ENCODE assay signal across 23 cellular contexts in the genomic region with DNA sequence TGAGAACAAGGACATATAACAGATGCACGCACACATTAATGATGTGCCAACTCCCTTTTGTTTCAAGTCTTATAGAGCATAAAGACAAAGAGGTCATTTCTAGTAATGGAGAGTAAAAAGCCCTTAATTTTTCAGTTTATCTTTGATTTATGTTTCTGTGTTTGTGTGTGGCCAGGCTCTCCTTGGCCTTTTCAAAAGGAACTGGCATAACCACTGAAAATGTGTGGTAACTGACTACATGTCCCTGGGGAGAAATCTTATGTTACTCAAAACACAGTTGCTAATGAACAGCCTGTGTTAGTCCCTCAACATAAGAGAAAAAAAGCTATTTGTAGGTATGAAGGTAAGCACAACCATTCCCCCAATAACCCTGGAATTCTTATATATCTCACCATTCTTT. TPM values are rescaled to one million over a fixed set of nuclear protein-coding genes. Genes with fewer than 3 reads are reported as not detected.
A peak's percentile ranks its signal among the peaks of the same experiment; 100 is the strongest.
DNase-seq lines count a peak whose midpoint lies in the region; ATAC-seq, FAIRE-seq and TF ChIP-seq lines count a peak whose summit lies in the region.
"Had no signal": no experiment of that assay in that cellular context is flagged by ENCODE, and none has a peak within 500 bp of the region (broad histone marks: within the 10 kb centered on the region; RNA-seq: fewer than 3 reads in every experiment).

No MANE protein-coding gene starts in this region.

- peaks cover 6% of the 10 kb centered on the region for H3K27me3 Mint-ChIP-seq in activated T-helper 1 cell treated with anti-CD3 and anti-CD28 coated beads, Interleukin-12 subunit alpha, Interleukin-12 subunit beta, Interleukin-2, Interleukin-4 antibody, amounts not matched to agents 30 ng/mL and 10 ng/mL and 1 ng/mL, durations not matched to agents 14 hours and 24 hours and 36 hours (ENCODE audit: insufficient read depth)

- FAIRE-seq in GM12878 (lab: Jason Lieb, UNC) = no peak
- FAIRE-seq: colon had no signal

- peak overlapping the region; percentile 40 for H3K4me2 ChIP-seq in Loucy (ENCODE audit: low read depth, low read length, poor library complexity, severe bottlenecking)
- no peak overlapping the region for H3K4me2 ChIP-seq in GM12878 (ENCODE audit: control insufficient read depth, insufficient read depth)
- H3K4me2 ChIP-seq: PC-9, smooth muscle cell had no signal

- no peaks in the 10 kb centered on the region for H3K27me3 ChIP-seq in Loucy (ENCODE audit: insufficient read depth, low read length, poor library complexity, severe bottlenecking)
- no peaks in the 10 kb centered on the region; a peak in 1 of 4 replicates for H3K27me3 ChIP-seq in GM12878 (replicated peaks in 1 of 2; ENCODE audit: control insufficient read depth in 2 of 2, insufficient read depth in 2 of 2, low read length in 1 of 2)
- H3K27me3 ChIP-seq: SJSA1 had no signal

- H4K20me1 ChIP-seq in Loucy (ENCODE audit: insufficient read depth, low read length, poor library complexity, severe bottlenecking) (no peaks in the 10 kb centered on the region), GM12878 (ENCODE audit: control insufficient read depth, insufficient read depth) (no peaks in the 10 kb centered on the region)

- BruUV-seq in GM12878 (replicated peaks; lab: Mats Ljungman, UMichigan) = no TSS peak

- no peaks in the 10 kb centered on the region for H3F3A ChIP-seq in Loucy (ENCODE audit: low read depth)

- H3K27ac ChIP-seq in GM12878 (ENCODE audit: control insufficient read depth, insufficient read depth) = no peak overlapping the region
- H3K27ac ChIP-seq: lower lobe of right lung, PC-9, SJSA1 had no signal

- no peak overlapping the region for H2AFZ ChIP-seq in Loucy (ENCODE audit: low read length)
- H2AFZ ChIP-seq in GM12878 (ENCODE audit: control insufficient read depth, low read depth, low read length) = no peak overlapping the region
- H2AFZ ChIP-seq: PC-9 had no signal

- no peak for TF ChIP-seq RAD21 in GM12878 (IDR thresholded peaks at IDR 0.05; ENCODE audit: insufficient read depth, low read depth, low read length)

- H3K4me3 ChIP-seq in GM12865 (ENCODE audit: low read depth, low read length) = no peak overlapping the region
- no peak overlapping the region for H3K4me3 ChIP-seq in Loucy (ENCODE audit: low read length, poor library complexity, severe bottlenecking)
- H3K4me3 ChIP-seq in GM12878 = no peak overlapping the region
- H3K4me3 ChIP-seq: lower lobe of right lung, PC-9, SJSA1, smooth muscle cell had no signal

- H3K79me2 ChIP-seq in Loucy (ENCODE audit: insufficient read depth, low read length) = no peaks in the 10 kb centered on the region
- no peaks in the 10 kb centered on the region for H3K79me2 ChIP-seq in GM12878 (ENCODE audit: control insufficient read depth, insufficient read depth, low read length)

- no peaks in the 10 kb centered on the region for H3K9me3 Mint-ChIP-seq in activated T-helper 1 cell treated with anti-CD3 and anti-CD28 coated beads, Interleukin-12 subunit alpha, Interleukin-12 subunit beta, Interleukin-2, Interleukin-4 antibody, amounts not matched to agents 30 ng/mL and 10 ng/mL and 1 ng/mL, durations not matched to agents 14 hours and 24 hours and 36 hours
- H3K9me3 Mint-ChIP-seq: immature natural killer cell had no signal

- no peaks in the 10 kb centered on the region for H3K36me3 ChIP-seq in Loucy (ENCODE audit: insufficient read depth, low read length)
- no peaks in the 10 kb centered on the region for H3K36me3 ChIP-seq in GM12878 (ENCODE audit: control insufficient read depth in 2 of 2, insufficient read depth in 2 of 2, low read length in 1 of 2)
- H3K36me3 ChIP-seq: lower lobe of right lung, SJSA1 had no signal

- no peak for TF ChIP-seq EP300 in GM12878 (IDR thresholded peaks at IDR 0.05; ENCODE audit: borderline replicate concordance in 1 of 2, control insufficient read depth in 1 of 2, low read depth in 2 of 2, low read length in 2 of 2)

- peak; percentile 31 for DNase-seq in GM12865 (ENCODE audit: low read depth)
- no peak for DNase-seq in GM12878 (ENCODE audit: low read depth, low spot score)
- DNase-seq in sciatic nerve (ENCODE audit: low spot score) = no peak
- DNase-seq in left ventricle myocardium superior = no peak
- DNase-seq in kidney tubule cell (ENCODE audit: low spot score) = no peak
- DNase-seq in hypothalamus (lab: John Stamatoyannopoulos, UW) = no peak
- DNase-seq in activated T-helper 1 cell treated with anti-CD3 and anti-CD28 coated beads, Interleukin-12 subunit alpha, Interleukin-12 subunit beta, Interleukin-2, Interleukin-4 antibody, amounts not matched to agents 30 ng/mL and 10 ng/mL and 1 ng/mL, durations not matched to agents 14 hours and 24 hours and 36 hours (ENCODE audit: low spot score) = no peak
- DNase-seq: activated CD4-positive, alpha-beta T cell treated with anti-CD3 and anti-CD28 coated beads for 36 hours; activated CD8-positive, alpha-beta memory T cell treated with anti-CD3 and anti-CD28 coated beads, Interleukin-2, amount 50 U/mL, for 4 hours; activated gamma-delta T cell treated with Interleukin-2 at 50 U/mL for 16 hours; immature natural killer cell; lower lobe of right lung; naive thymus-derived CD4-positive, alpha-beta T cell; NCI-H1930; PC-9; posterior cingulate gyrus; T-helper 9 cell had no signal

- no peak overlapping the region for H3K4me3 Mint-ChIP-seq in activated T-helper 1 cell treated with anti-CD3 and anti-CD28 coated beads, Interleukin-12 subunit alpha, Interleukin-12 subunit beta, Interleukin-2, Interleukin-4 antibody, amounts not matched to agents 30 ng/mL and 10 ng/mL and 1 ng/mL, durations not matched to agents 14 hours and 24 hours and 36 hours
- H3K4me3 Mint-ChIP-seq: activated CD4-positive, alpha-beta T cell treated with anti-CD3 and anti-CD28 coated beads for 36 hours; immature natural killer cell; naive thymus-derived CD4-positive, alpha-beta T cell had no signal

- H3K4me1 ChIP-seq in Loucy (ENCODE audit: insufficient read depth, low read length, poor library complexity, severe bottlenecking) (peaks cover 28% of the 10 kb centered on the region), GM12878 (ENCODE audit: control insufficient read depth, insufficient read depth, low read length) (0 out of 2 replicates have a peak, but pooled peaks cover 4% of the 10 kb centered on the region)
- H3K4me1 ChIP-seq: SJSA1 had no signal

- H3K27ac Mint-ChIP-seq in activated T-helper 1 cell treated with anti-CD3 and anti-CD28 coated beads, Interleukin-12 subunit alpha, Interleukin-12 subunit beta, Interleukin-2, Interleukin-4 antibody, amounts not matched to agents 30 ng/mL and 10 ng/mL and 1 ng/mL, durations not matched to agents 14 hours and 24 hours and 36 hours = no peak overlapping the region
- H3K27ac Mint-ChIP-seq: activated CD4-positive, alpha-beta T cell treated with anti-CD3 and anti-CD28 coated beads for 36 hours; immature natural killer cell; naive thymus-derived CD4-positive, alpha-beta T cell had no signal

- CTCF ChIA-PET in GM12878 (lab: Yijun Ruan, JAX) = interaction anchor here (0.7 kb wide), 1 partner anchor 232 kb away, joined by 3 read pairs; no protein-coding TSS in a partner anchor

- no peaks in the 10 kb centered on the region for H3K9me2 ChIP-seq in Loucy (replicated peaks; ENCODE audit: low read depth, low read length)

- SMC1A ChIA-PET in GM12878 (lab: Charles Lee; ENCODE audit: uncharacterized antibody, unreplicated experiment) = no interaction called here

- RAD21 ChIA-PET in GM12878 (lab: Charles Lee; ENCODE audit: unreplicated experiment) = interaction anchor here (0.7 kb wide), 1 partner anchor 236 kb away, joined by 3 read pairs; no protein-coding TSS in a partner anchor

- 87% methylated on average over 1 of the region's 1 CpG for WGBS in GM12878 (ENCODE audit: insufficient coverage, insufficient replicate concordance, low lambda C conversion rate, missing lambda C conversion rate)

- TF ChIP-seq POLR2A in GM12878 (IDR thresholded peaks at IDR 0.05; ENCODE audit: low read depth, low read length) = no peak

- H3K4me1 Mint-ChIP-seq in activated T-helper 1 cell treated with anti-CD3 and anti-CD28 coated beads, Interleukin-12 subunit alpha, Interleukin-12 subunit beta, Interleukin-2, Interleukin-4 antibody, amounts not matched to agents 30 ng/mL and 10 ng/mL and 1 ng/mL, durations not matched to agents 14 hours and 24 hours and 36 hours (ENCODE audit: low read depth) = no peaks in the 10 kb centered on the region
- H3K4me1 Mint-ChIP-seq: activated CD4-positive, alpha-beta T cell treated with anti-CD3 and anti-CD28 coated beads for 36 hours; immature natural killer cell had no signal

- ATAC-seq in GM12878 (peak; percentile 78), sciatic nerve (peak; percentile 49), left ventricle myocardium superior (no peak)
- ATAC-seq: activated CD4-positive, alpha-beta T cell treated with anti-CD3 and anti-CD28 coated beads for 36 hours; HCT116; lower lobe of right lung; naive thymus-derived CD4-positive, alpha-beta T cell had no signal

- H3K9me3 ChIP-seq in Loucy (ENCODE audit: insufficient read depth, low read depth, low read length) = no peaks in the 10 kb centered on the region
- no peaks in the 10 kb centered on the region for H3K9me3 ChIP-seq in GM12878 (replicated peaks; ENCODE audit: control insufficient read depth, insufficient read depth, low read length)
- H3K9me3 ChIP-seq: lower lobe of right lung, SJSA1 had no signal

- TF ChIP-seq CTCF in GM12865 (IDR thresholded peaks at IDR 0.05; ENCODE audit: insufficient read depth, low read depth, low read length, missing control alignments) = no peak
- TF ChIP-seq CTCF in Loucy (conservative IDR thresholded peaks at IDR 0.05; ENCODE audit: low read length) = no peak
- no peak for TF ChIP-seq CTCF in GM12878 (IDR thresholded peaks at IDR 0.05 in 2 of 3, conservative IDR thresholded peaks at IDR 0.05 in 1 of 3; ENCODE audit: control insufficient read depth in 2 of 3, extremely low read depth in 1 of 3, insufficient read depth in 1 of 3, low read depth in 3 of 3, low read length in 3 of 3)

- intact Hi-C loops in GM12878 (cut with micrococcal nuclease; ENCODE audit: unreplicated experiment) (no loop called here), sciatic nerve (cut with DNase I) (no loop called here), left ventricle myocardium superior (cut with micrococcal nuclease) (no loop called here)
- intact Hi-C loops in activated T-helper 1 cell treated with anti-CD3 and anti-CD28 coated beads, Interleukin-12 subunit alpha, Interleukin-12 subunit beta, Interleukin-2, Interleukin-4 antibody, amounts not matched to agents 30 ng/mL and 10 ng/mL and 1 ng/mL, durations not matched to agents 14 hours and 24 hours and 36 hours (cut with micrococcal nuclease) = no loop called here

- H3K36me3 Mint-ChIP-seq in activated T-helper 1 cell treated with anti-CD3 and anti-CD28 coated beads, Interleukin-12 subunit alpha, Interleukin-12 subunit beta, Interleukin-2, Interleukin-4 antibody, amounts not matched to agents 30 ng/mL and 10 ng/mL and 1 ng/mL, durations not matched to agents 14 hours and 24 hours and 36 hours (ENCODE audit: low read depth) = no peaks in the 10 kb centered on the region
- H3K36me3 Mint-ChIP-seq: immature natural killer cell; naive thymus-derived CD4-positive, alpha-beta T cell had no signal

- H3K9ac ChIP-seq in Loucy (ENCODE audit: low read depth, low read length, poor library complexity, severe bottlenecking) = no peak overlapping the region
- no peak overlapping the region for H3K9ac ChIP-seq in GM12878 (ENCODE audit: control insufficient read depth, insufficient read depth, low read length)

- POLR2A ChIA-PET in GM12878 (lab: Charles Lee) = interaction anchor here (0.6 kb wide), 1 partner anchor 55 kb away, joined by 3 read pairs; no protein-coding TSS in a partner anchor

- in situ Hi-C loops in GM12878 (cut with MboI) = no loop called here

RNA-seq across cellular contexts. Expression of gene SHOC1, which starts 47.6 kb away (rescaled TPM):
- not detected in 2 replicates for total RNA-seq in GM12878 (2013; cell fraction: nucleolus; rRNA removed)
- total RNA-seq in GM12878 (2014; rRNA removed) (under 0.01 and 0.05 TPM in 2 replicates), GM12878 (2014; rRNA removed; fragmentation: Illumina TruSeq; extraction: Trizol) (0.04 TPM in 1 of 2 replicates, not detected in the other), GM12878 (2021) (not detected in 2 replicates), sciatic nerve (not detected), left ventricle myocardium superior (not detected)
- polyA plus RNA-seq in GM12878 (2011; ENCODE audit: low read depth) = not detected
- polyA plus RNA-seq in GM12878 (2011; rRNA removed) (not detected in 2 replicates), GM12878 (2014; fragmentation: Illumina TruSeq; extraction: Trizol) (0.04 TPM in 1 of 2 replicates, not detected in the other), GM12878 (2014; fragmentation: Nextera tagmentation; extraction: Ambion mirVana) (under 1 TPM in 1 of 2 experiments, not detected in 1; 0.05 TPM), GM12878 (2014; rRNA removed) (0.03 TPM in 1 of 2 replicates, not detected in the other), GM12878 (2016; fragmentation: Nextera tagmentation; extraction: Ambion mirVana) (under 1 TPM; 0.05 to 0.11 TPM)
- polyA plus RNA-seq in GM12878 (2011; cell fraction: cytosol; rRNA removed) = not detected in 2 replicates
- polyA plus RNA-seq in GM12878 (2011; cell fraction: nucleus; rRNA removed) = not detected in 2 replicates
- polyA plus RNA-seq in GM12878 (2012) = 0.04 TPM in 1 of 2 replicates, not detected in the other
- not detected in 2 replicates for polyA minus RNA-seq in GM12878 (2011; rRNA and poly(A)+ RNA removed)
- not detected in 2 replicates for polyA minus RNA-seq in GM12878 (2011; cell fraction: cytosol; rRNA and poly(A)+ RNA removed)
- not detected in 2 replicates for polyA minus RNA-seq in GM12878 (2011; cell fraction: nucleus; rRNA and poly(A)+ RNA removed)
- not detected in 2 replicates for total RNA-seq in activated T-helper 1 cell treated with anti-CD3 and anti-CD28 coated beads, Interleukin-12 subunit alpha, Interleukin-12 subunit beta, Interleukin-2, Interleukin-4 antibody, amounts not matched to agents 30 ng/mL and 10 ng/mL and 1 ng/mL, durations not matched to agents 14 hours and 24 hours and 36 hours
- total RNA-seq: activated CD4-positive, alpha-beta T cell treated with anti-CD3 and anti-CD28 coated beads for 36 hours; naive thymus-derived CD4-positive, alpha-beta T cell; SJSA1; smooth muscle cell had no signal
- polyA plus RNA-seq: BJ; immature natural killer cell; naive thymus-derived CD4-positive, alpha-beta T cell; smooth muscle cell had no signal

RNA-seq across cellular contexts. Expression of gene UGCG, which starts 54.3 kb away (rescaled TPM):
- 287 and 299 TPM in 2 replicates for total RNA-seq in GM12878 (2013; cell fraction: nucleolus; rRNA removed)
- total RNA-seq in GM12878 (2014; rRNA removed) (54.3 and 65.1 TPM in 2 replicates), GM12878 (2014; rRNA removed; fragmentation: Illumina TruSeq; extraction: Trizol) (58.3 and 59.5 TPM in 2 replicates), GM12878 (2021) (47.7 and 49.7 TPM in 2 replicates), sciatic nerve (69.0 TPM), left ventricle myocardium superior (13.5 TPM)
- polyA plus RNA-seq in GM12878 (2011; ENCODE audit: low read depth) = 20.1 TPM
- polyA plus RNA-seq in GM12878 (2011; rRNA removed) (96.6 and 143 TPM in 2 replicates), GM12878 (2014; fragmentation: Illumina TruSeq; extraction: Trizol) (35.0 and 42.8 TPM in 2 replicates), GM12878 (2014; fragmentation: Nextera tagmentation; extraction: Ambion mirVana) (10 to 100 TPM; 48.0 to 62.1 TPM), GM12878 (2014; rRNA removed) (33.5 and 42.8 TPM in 2 replicates), GM12878 (2016; fragmentation: Nextera tagmentation; extraction: Ambion mirVana) (10 to 100 TPM; 21.7 to 30.5 TPM)
- 28.8 and 33.4 TPM in 2 replicates for polyA plus RNA-seq in GM12878 (2011; cell fraction: cytosol; rRNA removed)
- 44.7 and 51.1 TPM in 2 replicates for polyA plus RNA-seq in GM12878 (2011; cell fraction: nucleus; rRNA removed)
- 30.8 and 42.3 TPM in 2 replicates for polyA plus RNA-seq in GM12878 (2012)
- 63.0 and 82.2 TPM in 2 replicates for polyA minus RNA-seq in GM12878 (2011; rRNA and poly(A)+ RNA removed)
- 46.4 and 57.0 TPM in 2 replicates for polyA minus RNA-seq in GM12878 (2011; cell fraction: cytosol; rRNA and poly(A)+ RNA removed)
- 54.2 and 77.7 TPM in 2 replicates for polyA minus RNA-seq in GM12878 (2011; cell fraction: nucleus; rRNA and poly(A)+ RNA removed)
- 22.6 and 22.9 TPM in 2 replicates for total RNA-seq in activated T-helper 1 cell treated with anti-CD3 and anti-CD28 coated beads, Interleukin-12 subunit alpha, Interleukin-12 subunit beta, Interleukin-2, Interleukin-4 antibody, amounts not matched to agents 30 ng/mL and 10 ng/mL and 1 ng/mL, durations not matched to agents 14 hours and 24 hours and 36 hours
